ENCODE assay signal across 1 cellular context in the genomic region with DNA sequence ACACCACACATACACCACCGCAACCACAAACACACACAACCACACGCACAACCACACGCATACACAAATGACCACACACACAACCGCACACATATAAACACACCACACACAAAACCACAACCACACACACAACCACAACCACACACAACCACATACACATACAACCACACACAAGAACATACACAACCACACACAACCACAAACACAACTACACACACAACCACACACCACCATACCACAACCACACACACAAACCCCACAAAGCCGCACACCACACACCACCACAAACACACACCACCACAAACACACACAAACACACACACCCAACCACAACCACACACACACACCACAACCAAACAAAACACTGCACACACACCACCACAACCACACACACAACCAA.
A peak's percentile ranks its signal among the peaks of the same experiment; 100 is the strongest.
TF ChIP-seq lines count a peak whose summit lies in the region.

No MANE protein-coding gene starts in this region.

TF ChIP-seq in H1, 55 proteins besides CTCF, POLR2A, EP300 and RAD21:
- peak; percentile 65 for TF ChIP-seq HDAC6 (IDR thresholded peaks at IDR 0.05; ENCODE audit: low read depth, low read length)
- no peak for TF ChIP-seq BCL11A (IDR thresholded peaks at IDR 0.05; ENCODE audit: low read depth in 2 of 2, low read length in 2 of 2)
